Comparison of ENCODE assay signal across 8 cellular contexts in genomic region chr19:11090014-11090263, GRCh38. TPM values are rescaled to one million over a fixed set of nuclear protein-coding genes. Genes with fewer than 3 reads are reported as not detected.
DNase-seq lines count a peak whose midpoint lies in the region; ATAC-seq and TF ChIP-seq lines count a peak whose summit lies in the region.
"Not testable (repeated sequence)": the region's sequence is repeated elsewhere in the genome, so short reads cannot be mapped to it uniquely, and the experiment has no call there.

No MANE protein-coding gene starts in this region.

- peaks cover 54% of the 10 kb centered on the region for H3K79me2 ChIP-seq in fibroblast of lung (ENCODE audit: control insufficient read depth, insufficient read depth, low read length)

- H3K36me3 ChIP-seq in HUES6 (ENCODE audit: control insufficient read depth, insufficient read depth, low read length), result peaks cover 39% of the 10 kb centered on the region
- peaks cover 10% of the 10 kb centered on the region for H3K36me3 ChIP-seq in fibroblast of lung (ENCODE audit: control insufficient read depth, insufficient read depth, low read length)
- H3K36me3 ChIP-seq in lung (ENCODE audit: control insufficient read depth in 2 of 2, insufficient read depth in 2 of 2, low read length in 2 of 2); uterus: not testable (repeated sequence)

- H3K9me3 ChIP-seq in HUES6 (ENCODE audit: control insufficient read depth, insufficient read depth, low read depth, low read length); T-helper 17 cell (ENCODE audit: control insufficient read depth, low read length, poor library complexity, severe bottlenecking); fibroblast of lung (ENCODE audit: control insufficient read depth, insufficient read depth, low read depth, low read length); lung (ENCODE audit: control insufficient read depth in 2 of 2, insufficient read depth in 1 of 2, low read length in 1 of 2); uterus: not testable (repeated sequence)

- H3K4me1 ChIP-seq in HUES6 (ENCODE audit: control insufficient read depth, insufficient read depth, low read length) (peaks cover 29% of the 10 kb centered on the region), fibroblast of lung (ENCODE audit: control insufficient read depth, extremely low read depth, insufficient read depth, low read length) (peaks cover 16% of the 10 kb centered on the region), lung (ENCODE audit: control insufficient read depth in 2 of 2, insufficient read depth in 2 of 2, low read length in 2 of 2) (peaks cover 19 to 22% of the 10 kb centered on the region in 2 donors)
- not testable (repeated sequence) for H3K4me1 ChIP-seq in uterus

- ATAC-seq in GM18511 (IDR thresholded peaks at IDR 0.05; ENCODE audit: unreplicated experiment), result peak; percentile 22
- peak; percentile 1 for ATAC-seq in T-helper 17 cell
- ATAC-seq in lung (ENCODE audit: insufficient read depth, low FRiP score), result not testable (repeated sequence)

- not testable (repeated sequence) for H3K36me3 Mint-ChIP-seq in T-helper 17 cell (ENCODE audit: low read depth)

- 0 to 1% methylated on average over 15 of the region's 15 CpGs for WGBS in lung, 2 donors

- peak overlapping the region; percentile 91 for H3K4me3 Mint-ChIP-seq in T-helper 17 cell

- in situ Hi-C loops in astrocyte of the cerebellum (cut with HindIII; ENCODE audit: low sequenced_read_pairs), result not testable (repeated sequence)

- not testable (repeated sequence) for H4K20me1 ChIP-seq in fibroblast of lung (ENCODE audit: control insufficient read depth, extremely low read depth, insufficient read depth, low read length)

- DNase-seq in T-helper 17 cell; astrocyte of the cerebellum (ENCODE audit: low read depth); fibroblast of lung (ENCODE audit: low read depth in 2 of 2); lung (ENCODE audit: low spot score); retinal pigment epithelial cell (ENCODE audit: low read depth); uterus: not testable (repeated sequence)

- not testable (repeated sequence) for H3K27me3 Mint-ChIP-seq in T-helper 17 cell

- not testable (repeated sequence) for H3K4me2 ChIP-seq in fibroblast of lung (ENCODE audit: extremely low read depth, insufficient read depth, low read length)

- H2AFZ ChIP-seq in fibroblast of lung (ENCODE audit: low read length), result not testable (repeated sequence)

- H3K4me3 ChIP-seq in HUES6 (ENCODE audit: low read depth, low read length) (peak overlapping the region; percentile 97), astrocyte of the cerebellum (ENCODE audit: low read depth, low read length) (peak overlapping the region; percentile 96), fibroblast of lung (replicated peaks in 1 of 4; ENCODE audit: control extremely low read depth in 1 of 4, insufficient read depth in 1 of 4, low read depth in 3 of 4, low read length in 4 of 4) (peak overlapping the region; percentile 57 to 90 (median 78)), lung (peak overlapping the region; percentile 80), retinal pigment epithelial cell (ENCODE audit: low read length) (peak overlapping the region; percentile 92), uterus (peak overlapping the region; percentile 69 to 70)

- intact Hi-C loops in uterus (cut with DNase I; ENCODE audit: low total_unique reads), result not testable (repeated sequence)

- peaks cover 26% of the 10 kb centered on the region for H3K4me1 Mint-ChIP-seq in T-helper 17 cell

- H3K27ac ChIP-seq in HUES6 (ENCODE audit: low read depth, low read length), result peak overlapping the region; percentile 99
- H3K27ac ChIP-seq in fibroblast of lung (ENCODE audit: insufficient read depth, low read length), result peak overlapping the region; percentile 99
- peak overlapping the region; percentile 89 to 98 for H3K27ac ChIP-seq in lung (ENCODE audit: low read depth in 1 of 2, low read length in 1 of 2)
- H3K27ac ChIP-seq in uterus, result peak overlapping the region; percentile 94 to 99

- H3K27me3 ChIP-seq in HUES6 (ENCODE audit: control insufficient read depth, insufficient read depth, low read length); fibroblast of lung (ENCODE audit: control insufficient read depth, insufficient read depth, low read length); lung (ENCODE audit: control insufficient read depth, insufficient read depth); uterus: not testable (repeated sequence)

- not testable (repeated sequence) for TF ChIP-seq CTCF in astrocyte of the cerebellum (IDR thresholded peaks at IDR 0.05; ENCODE audit: low read depth, low read length, missing control alignments); fibroblast of lung (conservative IDR thresholded peaks at IDR 0.05 in 1 of 2, IDR thresholded peaks at IDR 0.05 in 1 of 2; ENCODE audit: low read depth in 1 of 2, low read length in 2 of 2); lung (IDR thresholded peaks at IDR 0.05; ENCODE audit: control extremely low read depth, extremely low read depth); retinal pigment epithelial cell (conservative IDR thresholded peaks at IDR 0.05; ENCODE audit: low read depth, low read length); uterus (IDR thresholded peaks at IDR 0.05)

- TF ChIP-seq POLR2A in uterus (IDR thresholded peaks at IDR 0.05), result not testable (repeated sequence)

- peak overlapping the region; percentile 98 for H3K27ac Mint-ChIP-seq in T-helper 17 cell

- H3K9ac ChIP-seq in HUES6 (ENCODE audit: low read length), result peak overlapping the region; percentile 99
- peak overlapping the region; percentile 93 for H3K9ac ChIP-seq in fibroblast of lung (ENCODE audit: insufficient read depth, low read length)

RNA-seq across cellular contexts. Expression of gene LDLR, which starts 0.7 kb away (rescaled TPM):
- 100 to 1,000 TPM in 1 of 2 donors, 10 to 100 TPM in 1; 98.2 to 139 TPM for total RNA-seq in T-helper 17 cell
- total RNA-seq in fibroblast of lung, result 204 and 427 TPM in 2 replicates
- 187 and 210 TPM in 2 replicates for polyA plus RNA-seq in fibroblast of lung
- 185 and 192 TPM in 2 replicates for polyA plus RNA-seq in fibroblast of lung (2012)
- polyA minus RNA-seq in fibroblast of lung (ENCODE audit: low replicate concordance), result 434 and 503 TPM in 2 replicates
- 100 to 1,000 TPM; 270 to 271 TPM for total RNA-seq in lung
- polyA plus RNA-seq in lung, result 100 to 1,000 TPM in 1 of 2 donors, 10 to 100 TPM in 1; 52.1 to 131 TPM
- 10 to 100 TPM in 3 of 4 donors, 1 to 10 TPM in 1; 7.9 to 55.3 (median 48.8) TPM for total RNA-seq in uterus
